8 cellular contexts compared by ENCODE assay signal in genomic region chr1:36365310-36365895, GRCh38. TPM values are rescaled to one million over a fixed set of nuclear protein-coding genes. Genes with fewer than 3 reads are reported as not detected.
DNase-seq lines count a peak whose midpoint lies in the region; ATAC-seq, FAIRE-seq and TF ChIP-seq lines count a peak whose summit lies in the region.

No MANE protein-coding gene starts in this region.

- H3K27ac Mint-ChIP-seq in IgD-negative memory B cell: peak overlapping the region in 2 of 3 donors; percentile 32 to 43

- DNase-seq in AG08396 (ENCODE audit: low spot score): peak; percentile 30
- DNase-seq in brain microvascular endothelial cell: no peak
- DNase-seq in middle frontal gyrus (ENCODE audit: extremely low spot score, low spot score): peak; percentile 36
- no peak for DNase-seq in GM12892 (ENCODE audit: insufficient read length)
- no peak for DNase-seq in epidermal melanocyte (ENCODE audit: insufficient read length, low spot score)
- DNase-seq in NAMALWA (ENCODE audit: low spot score): no peak

- H3K27me3 ChIP-seq in brain microvascular endothelial cell (replicated peaks): no peaks in the 10 kb centered on the region

- in situ Hi-C loops in brain microvascular endothelial cell (cut with HindIII; ENCODE audit: low pct_ligation_motif_present, low sequenced_read_pairs): no loop called here

- no peaks in the 10 kb centered on the region for H3K27me3 Mint-ChIP-seq in IgD-negative memory B cell

- H3K27ac ChIP-seq in brain microvascular endothelial cell: peak overlapping the region; percentile 34

- no peak for FAIRE-seq in GM12892 (lab: Jason Lieb, UNC)

- TF ChIP-seq CTCF in brain microvascular endothelial cell (IDR thresholded peaks at IDR 0.05; ENCODE audit: low read depth, low read length, missing control alignments): no peak

- H3K36me3 Mint-ChIP-seq in IgD-negative memory B cell: peaks cover 5% of the 10 kb centered on the region

- ATAC-seq in GM21619 (IDR thresholded peaks at IDR 0.05; ENCODE audit: unreplicated experiment): no peak

- H3K9me3 Mint-ChIP-seq in IgD-negative memory B cell: no peaks in the 10 kb centered on the region

- peaks cover 30% of the 10 kb centered on the region for H3K36me3 ChIP-seq in brain microvascular endothelial cell (replicated peaks)

- no peak overlapping the region for H3K4me3 ChIP-seq in brain microvascular endothelial cell (ENCODE audit: low read depth, low read length)

- H3K4me3 Mint-ChIP-seq in IgD-negative memory B cell: no peak overlapping the region

- no peak for TF ChIP-seq POLR2A in GM12892 (IDR thresholded peaks at IDR 0.05; ENCODE audit: low read depth, low read length)

- peaks cover 16 to 29% (median 28%) of the 10 kb centered on the region in 3 donors for H3K4me1 Mint-ChIP-seq in IgD-negative memory B cell

RNA-seq across cellular contexts. Expression of gene STK40, which starts 20.3 kb away (rescaled TPM):
- 88.5 TPM for polyA plus RNA-seq in IgD-negative memory B cell
- polyA plus RNA-seq in GM12892 (2012; ENCODE audit: missing spikeins): 14.4 TPM

RNA-seq across cellular contexts. Expression of gene LSM10, which starts 32.3 kb away (rescaled TPM):
- 345 TPM for polyA plus RNA-seq in IgD-negative memory B cell
- 35.5 TPM for polyA plus RNA-seq in GM12892 (2012; ENCODE audit: missing spikeins)

RNA-seq across cellular contexts. Expression of gene EVA1B, which starts 42.0 kb away (rescaled TPM):
- not detected for polyA plus RNA-seq in IgD-negative memory B cell
- polyA plus RNA-seq in GM12892 (2012; ENCODE audit: missing spikeins): 0.66 TPM

RNA-seq across cellular contexts. Expression of gene SH3D21, which starts 59.2 kb away (rescaled TPM):
- 0.46 TPM for polyA plus RNA-seq in IgD-negative memory B cell
- 15.3 TPM for polyA plus RNA-seq in GM12892 (2012; ENCODE audit: missing spikeins)

Comparison
In these comparisons a context has a peak if more than half of its experiments do, and no peak if none do; other contexts are left out.
1. DNase-seq: peak in AG08396 (single experiment) and middle frontal gyrus (single experiment); none in brain microvascular endothelial cell (single experiment), GM12892 (single experiment), epidermal melanocyte (single experiment) and NAMALWA (single experiment).